Comparison of ENCODE assay signal across 27 cellular contexts in the genomic region with DNA sequence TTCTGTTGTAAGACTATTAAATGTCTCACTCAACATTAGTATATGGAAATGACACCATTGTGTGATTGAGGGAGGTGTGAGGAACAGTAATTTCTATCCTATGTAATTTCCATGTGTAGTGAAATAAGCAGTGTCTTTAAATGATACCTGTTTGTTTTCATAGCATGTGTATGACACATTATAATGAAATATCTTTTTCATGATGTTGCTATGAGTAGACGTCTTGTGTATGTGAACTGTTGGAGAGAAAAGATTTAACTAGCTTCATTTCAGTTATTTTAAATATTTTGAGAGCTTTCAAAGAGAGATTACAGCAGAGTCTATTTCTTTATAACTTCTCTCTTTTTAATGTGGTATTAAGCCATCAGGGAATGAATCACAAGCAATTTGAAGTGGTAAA.
"Had no signal": no experiment of that assay in that cellular context is flagged by ENCODE, and none has a peak within 500 bp of the region (broad histone marks: within the 10 kb centered on the region; RNA-seq: fewer than 3 reads in every experiment).

No MANE protein-coding gene starts in this region.

- H3K4me1 Mint-ChIP-seq: endodermal cell; mesothelial cell of epicardium; naive B cell; neural crest cell; stimulated activated memory B cell treated with anti-CD40 and anti-IgM and Interleukin-4, amounts not matched to agents 10 μg/mL and 1 μg/mL and 100 μg/mL, for 72 hours had no signal

- FAIRE-seq: kidney, small intestine had no signal

- DNase-seq: effector CD8-positive, alpha-beta T cell; endodermal cell; heart left ventricle; kidney; left lung; mesenchymal stem cell; mucosa of descending colon; naive B cell; right lobe of liver; small intestine; stimulated activated CD4-positive, alpha-beta T cell treated with anti-CD3 and anti-CD28 coated beads, Interleukin-12 subunit alpha, Interleukin-12 subunit beta, amount 100 ng/mL, for 4 hours; stimulated activated CD4-positive, alpha-beta T cell treated with anti-CD3 and anti-CD28 coated beads, Interleukin-1b, Interleukin-23, amount 100 ng/mL, for 48 hours; stimulated activated CD4-positive, alpha-beta T cell treated with anti-CD3 and anti-CD28 coated beads, Interleukin-4, amount 100 ng/mL, for 1 hour; stimulated activated naive CD8-positive, alpha-beta T cell treated with anti-CD3 and anti-CD28 coated beads, Interleukin-15, Interleukin-2, amounts not matched to agents 100 U/mL and 50 U/mL, for 24 hours; substantia nigra; testis; tibial artery had no signal

- H3K4me3 ChIP-seq: esophagus muscularis mucosa, gastroesophageal sphincter, heart left ventricle, hepatocyte, left lung, mucosa of descending colon, right lobe of liver, testis, tibial artery had no signal

- H3K9me3 Mint-ChIP-seq: dendritic cell treated with granulocyte-macrophage colony-stimulating factor and Interleukin-4, amounts not matched to agents 40 ng/mL and 50 ng/mL, for 4 days; endodermal cell; mesothelial cell of epicardium; naive B cell; natural killer cell treated with Interleukin-12 subunit alpha and Interleukin-12 subunit beta and Interleukin-15 and Interleukin-18, amount 100 ng/mL, for 72 hours; neural crest cell; stimulated activated memory B cell treated with anti-CD40 and anti-IgM and Interleukin-4, amounts not matched to agents 10 μg/mL and 1 μg/mL and 100 μg/mL, for 72 hours; type B pancreatic cell had no signal

- H3K27ac Mint-ChIP-seq: dendritic cell treated with granulocyte-macrophage colony-stimulating factor and Interleukin-4, amounts not matched to agents 40 ng/mL and 50 ng/mL, for 4 days; endodermal cell; mesothelial cell of epicardium; progenitor cell of endocrine pancreas; stimulated activated memory B cell treated with anti-CD40 and anti-IgM and Interleukin-4, amounts not matched to agents 10 μg/mL and 1 μg/mL and 100 μg/mL, for 72 hours; type B pancreatic cell had no signal

- H3K4me3 Mint-ChIP-seq: dendritic cell treated with granulocyte-macrophage colony-stimulating factor and Interleukin-4, amounts not matched to agents 40 ng/mL and 50 ng/mL, for 4 days; endodermal cell; mesothelial cell of epicardium; naive B cell; natural killer cell treated with Interleukin-12 subunit alpha and Interleukin-12 subunit beta and Interleukin-15 and Interleukin-18, amount 100 ng/mL, for 72 hours; neural crest cell; stimulated activated memory B cell treated with anti-CD40 and anti-IgM and Interleukin-4, amounts not matched to agents 10 μg/mL and 1 μg/mL and 100 μg/mL, for 72 hours; type B pancreatic cell had no signal

- H3K27me3 Mint-ChIP-seq: dendritic cell treated with granulocyte-macrophage colony-stimulating factor and Interleukin-4, amounts not matched to agents 40 ng/mL and 50 ng/mL, for 4 days; naive B cell; natural killer cell treated with Interleukin-12 subunit alpha and Interleukin-12 subunit beta and Interleukin-15 and Interleukin-18, amount 100 ng/mL, for 72 hours; progenitor cell of endocrine pancreas; stimulated activated memory B cell treated with anti-CD40 and anti-IgM and Interleukin-4, amounts not matched to agents 10 μg/mL and 1 μg/mL and 100 μg/mL, for 72 hours; type B pancreatic cell had no signal
